In the genomic region with DNA sequence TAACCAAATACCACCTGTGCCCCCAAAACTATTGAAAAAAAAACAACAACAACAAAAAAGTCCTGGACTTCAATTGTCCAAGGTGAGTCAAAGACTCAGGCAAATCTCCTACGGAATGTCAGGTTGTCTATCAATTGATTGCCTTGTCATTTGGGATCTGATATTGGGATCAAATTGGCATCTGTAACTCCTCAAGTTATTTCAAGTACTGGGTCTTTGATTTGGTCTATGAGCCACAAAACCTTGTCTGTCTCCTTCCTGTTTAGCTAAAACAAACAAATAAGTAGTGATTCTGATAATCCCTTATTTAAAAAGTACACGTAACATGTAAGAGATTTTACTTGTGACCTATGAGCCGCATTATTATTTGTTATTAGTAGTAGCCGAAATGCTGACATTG, we compare ENCODE assay signal across 18 cellular contexts.
DNase-seq lines count a peak whose midpoint lies in the region; ATAC-seq, FAIRE-seq and TF ChIP-seq lines count a peak whose summit lies in the region.
"Had no signal": no experiment of that assay in that cellular context is flagged by ENCODE, and none has a peak within 500 bp of the region (broad histone marks: within the 10 kb centered on the region; RNA-seq: fewer than 3 reads in every experiment).

No MANE protein-coding gene starts in this region.

- H4K20me1 ChIP-seq in mammary epithelial cell (ENCODE audit: insufficient read depth, low read length) (no peaks in the 10 kb centered on the region), OCI-LY7 (ENCODE audit: insufficient read depth, low read length) (no peaks in the 10 kb centered on the region), K562 (replicated peaks; ENCODE audit: control insufficient read depth, insufficient read depth, low read length) (no peaks in the 10 kb centered on the region)
- H4K20me1 ChIP-seq: BLaER1 treated with 17β-estradiol and CSF1 and Interleukin-3, amounts not matched to agents 10 nM and 100 nM had no signal

- no peak overlapping the region for H3K4me2 ChIP-seq in mammary epithelial cell (ENCODE audit: insufficient read depth, low read depth, low read length)
- H3K4me2 ChIP-seq in OCI-LY7 (ENCODE audit: low read length) = no peak overlapping the region
- H3K4me2 ChIP-seq in K562 (ENCODE audit: insufficient read depth, low read length) = no peak overlapping the region

- no peaks in the 10 kb centered on the region for H3K9me3 ChIP-seq in mammary epithelial cell (replicated peaks; ENCODE audit: insufficient read depth, low read length)
- no peaks in the 10 kb centered on the region for H3K9me3 ChIP-seq in OCI-LY7 (ENCODE audit: low read length)
- H3K9me3 ChIP-seq in K562 (replicated peaks; ENCODE audit: control insufficient read depth, insufficient read depth, low read depth, low read length) = no peaks in the 10 kb centered on the region

- peaks cover 39% of the 10 kb centered on the region for H3K4me1 Mint-ChIP-seq in MCF 10A (ENCODE audit: insufficient read depth, unreplicated experiment)
- peaks cover 46% of the 10 kb centered on the region for H3K4me1 Mint-ChIP-seq in stimulated activated memory B cell treated with anti-CD40 and anti-IgM and Interleukin-4, amounts not matched to agents 10 μg/mL and 1 μg/mL and 100 μg/mL, for 72 hours

- H3K9me2 ChIP-seq in OCI-LY7 (ENCODE audit: insufficient read depth, low read length) = no peaks in the 10 kb centered on the region

- no peak for TF ChIP-seq POLR2A in K562 (conservative IDR thresholded peaks at IDR 0.05)

- H3K79me2 ChIP-seq in mammary epithelial cell (ENCODE audit: insufficient read depth, low read length) = no peaks in the 10 kb centered on the region
- no peaks in the 10 kb centered on the region for H3K79me2 ChIP-seq in OCI-LY7 (ENCODE audit: insufficient read depth, low read depth, low read length)
- H3K79me2 ChIP-seq in K562 (ENCODE audit: control insufficient read depth, insufficient read depth, low read length) = no peaks in the 10 kb centered on the region

- WGBS in mammary epithelial cell (ENCODE audit: low coverage, missing lambda C conversion rate) = 97% methylated on average over 4 of the region's 4 CpGs
- WGBS in K562 (ENCODE audit: insufficient coverage, low coverage, missing lambda C conversion rate) = 78% methylated on average over 4 of the region's 4 CpGs

- TF ChIP-seq RAD21 in K562 (CRISPR knock-in tag; conservative IDR thresholded peaks at IDR 0.05 in 1 of 2, IDR thresholded peaks at IDR 0.05 in 1 of 2) = no peak

- dilution Hi-C loops in mammary epithelial cell (cut with HindIII; ENCODE audit: low sequenced_read_pairs) = loop anchor here (5.0 kb wide), 2 partner anchors 33 to 77 kb away; no protein-coding TSS in a partner anchor

- H3K27me3 ChIP-seq in mammary epithelial cell (ENCODE audit: insufficient read depth, low read length) = no peaks in the 10 kb centered on the region
- H3K27me3 ChIP-seq in K562 (ENCODE audit: control insufficient read depth in 2 of 2, insufficient read depth in 2 of 2, low read length in 2 of 2) = no peaks in the 10 kb centered on the region
- H3K27me3 ChIP-seq: BLaER1 treated with 17β-estradiol and CSF1 and Interleukin-3, amounts not matched to agents 10 nM and 100 nM had no signal

- no peaks in the 10 kb centered on the region for H3K36me3 ChIP-seq in mammary epithelial cell (ENCODE audit: insufficient read depth, low read length)
- H3K36me3 ChIP-seq in OCI-LY7 (ENCODE audit: insufficient read depth, low read length) = no peaks in the 10 kb centered on the region
- H3K36me3 ChIP-seq in K562 (ENCODE audit: control insufficient read depth, insufficient read depth, low read length) = no peaks in the 10 kb centered on the region
- H3K36me3 ChIP-seq: BLaER1 treated with 17β-estradiol and CSF1 and Interleukin-3, amounts not matched to agents 10 nM and 100 nM had no signal

- TF ChIP-seq EP300 in K562 (IDR thresholded peaks at IDR 0.05; ENCODE audit: low read length) = no peak

- H2AFZ ChIP-seq in mammary epithelial cell (ENCODE audit: low read depth, low read length) = no peak overlapping the region
- peak overlapping the region; percentile 83; the same call in 1 of the 2 replicates for H2AFZ ChIP-seq in OCI-LY7 (ENCODE audit: low read length)
- H2AFZ ChIP-seq in K562 (ENCODE audit: low read depth, low read length) = no peak overlapping the region

- peak overlapping the region; percentile 98 for H3K27ac Mint-ChIP-seq in MCF 10A (ENCODE audit: low read depth, unreplicated experiment)
- peak overlapping the region; percentile 94 for H3K27ac Mint-ChIP-seq in stimulated activated memory B cell treated with anti-CD40 and anti-IgM and Interleukin-4, amounts not matched to agents 10 μg/mL and 1 μg/mL and 100 μg/mL, for 72 hours
- H3K27ac Mint-ChIP-seq: B cell had no signal

- H3K9ac ChIP-seq in mammary epithelial cell (ENCODE audit: insufficient read depth, low read length) = no peak overlapping the region
- no peak overlapping the region for H3K9ac ChIP-seq in K562 (ENCODE audit: insufficient read depth in 1 of 2, low read depth in 2 of 2, low read length in 2 of 2)
- H3K9ac ChIP-seq: BLaER1 treated with 17β-estradiol and CSF1 and Interleukin-3, amounts not matched to agents 10 nM and 100 nM had no signal

- no peak for TF ChIP-seq CTCF in MCF 10A (IDR thresholded peaks at IDR 0.05; ENCODE audit: unreplicated experiment)
- TF ChIP-seq CTCF in mammary epithelial cell (conservative IDR thresholded peaks at IDR 0.05 in 1 of 2, IDR thresholded peaks at IDR 0.05 in 1 of 2; ENCODE audit: extremely low read depth in 1 of 2, insufficient read depth in 1 of 2, low read depth in 1 of 2, low read length in 2 of 2) = no peak
- no peak for TF ChIP-seq CTCF in OCI-LY7 (conservative IDR thresholded peaks at IDR 0.05; ENCODE audit: low read length)
- no peak for TF ChIP-seq CTCF in K562 (IDR thresholded peaks at IDR 0.05 in 2 of 3, conservative IDR thresholded peaks at IDR 0.05 in 1 of 3; ENCODE audit: insufficient read depth in 2 of 3, low read depth in 1 of 3, low read length in 3 of 3)

- POLR2A ChIA-PET in MCF 10A (lab: Yijun Ruan, JAX) = interaction anchor here (0.8 to 4.5 kb wide), 6 partner anchors 8 to 115 kb away, joined by 3 to 88 read pairs (median 4); no protein-coding TSS in a partner anchor
- POLR2A ChIA-PET in OCI-LY7 (lab: Charles Lee) = interaction anchor here (0.7 kb wide), 2 partner anchors 114 to 532 kb away, joined by 3 read pairs; no protein-coding TSS in a partner anchor
- POLR2A ChIA-PET in K562 (lab: Yijun Ruan, JAX) = interaction anchor here (1.2 kb wide), 1 partner anchor 15 kb away, joined by 3 read pairs; no protein-coding TSS in a partner anchor
- POLR2A ChIA-PET in HEK293T (lab: Yijun Ruan, JAX) = no interaction called here

- H3K27ac ChIP-seq in mammary epithelial cell (ENCODE audit: insufficient read depth, low read depth, low read length) = no peak overlapping the region
- H3K27ac ChIP-seq in OCI-LY7 (ENCODE audit: low read depth, low read length, poor library complexity, severe bottlenecking) = no peak overlapping the region
- H3K27ac ChIP-seq in K562 (ENCODE audit: extremely low read depth, low read depth, low read length) = no peak overlapping the region
- H3K27ac ChIP-seq: BLaER1 treated with 17β-estradiol and CSF1 and Interleukin-3, amounts not matched to agents 10 nM and 100 nM had no signal

- no peak for ATAC-seq in K562
- no peak for ATAC-seq in stimulated activated memory B cell treated with anti-CD40 and anti-IgM and Interleukin-4, amounts not matched to agents 10 μg/mL and 1 μg/mL and 100 μg/mL, for 72 hours
- ATAC-seq: CD8-positive, alpha-beta T cell had no signal

- H3K9me3 Mint-ChIP-seq in MCF 10A (ENCODE audit: unreplicated experiment) = no peaks in the 10 kb centered on the region
- no peaks in the 10 kb centered on the region for H3K9me3 Mint-ChIP-seq in stimulated activated memory B cell treated with anti-CD40 and anti-IgM and Interleukin-4, amounts not matched to agents 10 μg/mL and 1 μg/mL and 100 μg/mL, for 72 hours
- H3K9me3 Mint-ChIP-seq: CD8-positive, alpha-beta T cell had no signal

- no peak overlapping the region for H3K4me3 Mint-ChIP-seq in MCF 10A (ENCODE audit: unreplicated experiment)
- H3K4me3 Mint-ChIP-seq in stimulated activated memory B cell treated with anti-CD40 and anti-IgM and Interleukin-4, amounts not matched to agents 10 μg/mL and 1 μg/mL and 100 μg/mL, for 72 hours = no peak overlapping the region
- H3K4me3 Mint-ChIP-seq: B cell; CD8-positive, alpha-beta T cell; H9 had no signal

- H3K4me3 ChIP-seq in mammary epithelial cell (replicated peaks in 1 of 3; ENCODE audit: insufficient read depth in 1 of 3, low read depth in 2 of 3, low read length in 3 of 3) (no peak overlapping the region), OCI-LY7 (ENCODE audit: low read depth, low read length, poor library complexity, severe bottlenecking) (no peak overlapping the region), K562 (no peak overlapping the region)
- H3K4me3 ChIP-seq: BLaER1 treated with 17β-estradiol and CSF1 and Interleukin-3, amounts not matched to agents 10 nM and 100 nM had no signal

- H3K36me3 Mint-ChIP-seq in MCF 10A (ENCODE audit: insufficient read depth, unreplicated experiment) = no peaks in the 10 kb centered on the region
- no peaks in the 10 kb centered on the region for H3K36me3 Mint-ChIP-seq in stimulated activated memory B cell treated with anti-CD40 and anti-IgM and Interleukin-4, amounts not matched to agents 10 μg/mL and 1 μg/mL and 100 μg/mL, for 72 hours
- H3K36me3 Mint-ChIP-seq: CD8-positive, alpha-beta T cell had no signal

- intact Hi-C loops in MCF 10A (cut with micrococcal nuclease) (loop anchor here (5.0 kb wide), 1 partner anchor 88 kb away; no protein-coding TSS in a partner anchor), mammary epithelial cell (cut with micrococcal nuclease) (loop anchor here (5.0 kb wide), 2 partner anchors 33 to 88 kb away; no protein-coding TSS in a partner anchor), OCI-LY7 (cut with micrococcal nuclease; ENCODE audit: unreplicated experiment) (loop anchor here (5.0 kb wide), 1 partner anchor 73 kb away; no protein-coding TSS in a partner anchor), K562 (cut with micrococcal nuclease) (no loop called here)

- no peak for FAIRE-seq in K562 (lab: Jason Lieb, UNC)
- FAIRE-seq: H1, HTR-8/SVneo had no signal

- no peaks in the 10 kb centered on the region for H3K27me3 Mint-ChIP-seq in MCF 10A (ENCODE audit: insufficient read depth, unreplicated experiment)
- no peaks in the 10 kb centered on the region for H3K27me3 Mint-ChIP-seq in stimulated activated memory B cell treated with anti-CD40 and anti-IgM and Interleukin-4, amounts not matched to agents 10 μg/mL and 1 μg/mL and 100 μg/mL, for 72 hours
- H3K27me3 Mint-ChIP-seq: B cell had no signal

- H3K4me1 ChIP-seq in mammary epithelial cell (ENCODE audit: insufficient read depth, low read length) (peaks cover 33% of the 10 kb centered on the region), OCI-LY7 (ENCODE audit: insufficient read depth, low read length, poor library complexity, severe bottlenecking) (peaks cover 49% of the 10 kb centered on the region), K562 (replicated peaks in 1 of 2; ENCODE audit: control insufficient read depth in 2 of 2, insufficient read depth in 2 of 2, low read length in 2 of 2) (peaks cover 0 to 20% of the 10 kb centered on the region in 2 experiments; a peak in 2 of 5 replicates)

- no peaks in the 10 kb centered on the region for H3K9me1 ChIP-seq in K562 (ENCODE audit: control insufficient read depth, insufficient read depth, low read length)

- no TSS peak for BruUV-seq in MCF 10A (replicated peaks; lab: Mats Ljungman, UMichigan)
- BruUV-seq in mammary epithelial cell (replicated peaks; lab: Mats Ljungman, UMichigan) = no TSS peak
- no TSS peak for BruUV-seq in OCI-LY7 (replicated peaks; lab: Mats Ljungman, UMichigan)
- BruUV-seq in K562 (replicated peaks; lab: Mats Ljungman, UMichigan) = no TSS peak

- DNase-seq in MCF 10A (ENCODE audit: unreplicated experiment) = no peak
- DNase-seq in mammary epithelial cell = no peak
- no peak for DNase-seq in OCI-LY7 (ENCODE audit: low spot score)
- DNase-seq in K562 (ENCODE audit: extremely low read depth in 1 of 4, low spot score in 3 of 4) = no peak
- DNase-seq in HCEC 1CT = no peak
- no peak for DNase-seq in HEK293T (ENCODE audit: extremely low spot score)
- DNase-seq in activated T-cell treated with anti-CD3 and anti-CD28 coated beads for 4 hours = no peak
- DNase-seq: 8988T; Calu3; CD8-positive, alpha-beta T cell; DMS79 treated with DMSO at 0.1 percent for 48 hours; GF-D8; H9 had no signal

- in situ Hi-C loops in mammary epithelial cell (cut with MboI; ENCODE audit: low sequenced_read_pairs in 2 of 2) (no loop called here), K562 (cut with MboI) (no loop called here)

- CTCF ChIA-PET in MCF 10A (lab: Yijun Ruan, JAX) = interaction anchor here (0.8 to 1.4 kb wide), 3 partner anchors 51 to 230 kb away, joined by 3 to 5 read pairs (median 4); no protein-coding TSS in a partner anchor
- CTCF ChIA-PET in mammary epithelial cell (lab: Charles Lee; ENCODE audit: low non-redundant PET) = no interaction called here
- CTCF ChIA-PET in OCI-LY7 (lab: Charles Lee; ENCODE audit: unreplicated experiment) = no interaction called here
- CTCF ChIA-PET in K562 (lab: Yijun Ruan, JAX; ENCODE audit: low intra/inter-chr PET ratio) = interaction anchor here (0.6 kb wide), 1 partner anchor 58 kb away, joined by 3 read pairs; no protein-coding TSS in a partner anchor
- CTCF ChIA-PET in HEK293T (lab: Yijun Ruan, JAX) = no interaction called here

Comparison
In these comparisons a context has a peak if more than half of its experiments do, and no peak if none do; other contexts are left out.
1. CTCF ChIA-PET loops: an anchor here in MCF 10A (0.8 to 1.4 kb wide) and K562 (0.6 kb wide); none called in mammary epithelial cell, OCI-LY7 and HEK293T.